In the genomic region with DNA sequence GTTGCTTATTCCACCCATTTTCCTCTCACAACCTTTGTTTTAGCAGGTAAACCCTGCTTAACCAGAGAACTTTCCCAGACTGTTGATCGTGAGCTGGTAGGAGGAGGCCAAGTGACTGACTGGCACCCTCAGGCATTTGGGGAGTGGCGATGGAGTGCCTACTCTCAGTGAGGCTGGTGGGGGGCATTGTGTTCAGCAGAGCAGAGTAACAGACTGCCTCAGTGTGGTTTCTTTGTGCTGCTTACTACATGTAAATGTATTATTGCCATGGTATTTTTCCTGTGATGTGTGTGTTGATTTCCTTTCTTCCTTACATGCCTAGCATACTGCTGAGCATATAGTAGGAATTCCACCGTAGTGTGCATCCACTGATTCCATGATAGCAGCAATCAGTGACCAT, we compare ENCODE assay signal across 8 cellular contexts. TPM values are rescaled to one million over a fixed set of nuclear protein-coding genes. Genes with fewer than 3 reads are reported as not detected.
A peak's percentile ranks its signal among the peaks of the same experiment; 100 is the strongest.
DNase-seq lines count a peak whose midpoint lies in the region; ATAC-seq, FAIRE-seq and TF ChIP-seq lines count a peak whose summit lies in the region.

No MANE protein-coding gene starts in this region.

- no peak overlapping the region for H2AFZ ChIP-seq in astrocyte (ENCODE audit: low read depth, low read length)

- H3K79me2 ChIP-seq in astrocyte (ENCODE audit: insufficient read depth, low read length) = peaks cover 72% of the 10 kb centered on the region

- H3K4me1 Mint-ChIP-seq in astrocyte (ENCODE audit: low read depth, unreplicated experiment) = peaks cover 38% of the 10 kb centered on the region

- ATAC-seq in HG03039 (IDR thresholded peaks at IDR 0.05; ENCODE audit: unreplicated experiment) = no peak

- peak overlapping the region; percentile 94 for H3K4me2 ChIP-seq in astrocyte (ENCODE audit: low read length)

- H3K9ac ChIP-seq in astrocyte (ENCODE audit: low read length) = peak overlapping the region; percentile 98

- POLR2A ChIA-PET in AG04450 (lab: Yijun Ruan, JAX) = interaction anchor here (0.5 to 1.0 kb wide), 2 partner anchors 38 to 41 kb away, joined by 4 to 11 read pairs; no protein-coding TSS in a partner anchor

- H3K9me3 ChIP-seq in AG04450 (ENCODE audit: control insufficient read depth, insufficient read depth, low read length) (no peaks in the 10 kb centered on the region; the same call in 1 of the 2 replicates), astrocyte (ENCODE audit: insufficient read depth, low read depth, low read length) (no peaks in the 10 kb centered on the region), tibial artery (no peaks in the 10 kb centered on the region)

- H3K4me3 ChIP-seq in AG04450 (ENCODE audit: low read depth, low read length) (peak overlapping the region; percentile 91), HL-60 (replicated peaks; ENCODE audit: insufficient read depth, low read length) (peak overlapping the region; percentile 77; the same call in 1 of the 2 replicates), astrocyte (ENCODE audit: insufficient read depth, low read depth, low read length) (peak overlapping the region; percentile 84), tibial artery (peak overlapping the region; percentile 77 to 95)

- H3K36me3 Mint-ChIP-seq in astrocyte (ENCODE audit: low read depth, unreplicated experiment) = peaks cover 9% of the 10 kb centered on the region

- no peaks in the 10 kb centered on the region for H3K27me3 ChIP-seq in AG04450 (ENCODE audit: control insufficient read depth, insufficient read depth, low read length)
- H3K27me3 ChIP-seq in HL-60 (ENCODE audit: insufficient read depth, poor library complexity, severe bottlenecking) = no peaks in the 10 kb centered on the region
- H3K27me3 ChIP-seq in astrocyte (ENCODE audit: insufficient read depth, low read length) = no peaks in the 10 kb centered on the region
- H3K27me3 ChIP-seq in tibial artery = no peaks in the 10 kb centered on the region

- H3K4me1 ChIP-seq in astrocyte (ENCODE audit: insufficient read depth, low read length) (peaks cover 34% of the 10 kb centered on the region), tibial artery (peaks cover 0 to 65% (median 41%) of the 10 kb centered on the region in 4 donors)

- DNase-seq in AG04450 (ENCODE audit: low read depth, low spot score) (no peak), HL-60 (ENCODE audit: low read depth in 1 of 2, low spot score in 1 of 2) (no peak), astrocyte (ENCODE audit: low read depth) (peak; percentile 54), kidney tubule cell (ENCODE audit: low spot score) (peak; percentile 90), tibial artery (no peak), UCSD-AML1 (lab: John Stamatoyannopoulos, UW; ENCODE audit: unreplicated experiment) (no peak), AG08395 (ENCODE audit: low spot score) (no peak)

- TF ChIP-seq CTCF in AG04450 (IDR thresholded peaks at IDR 0.05; ENCODE audit: low read depth, low read length) (no peak), HL-60 (IDR thresholded peaks at IDR 0.05; ENCODE audit: insufficient read depth, low read length) (no peak), astrocyte (IDR thresholded peaks at IDR 0.05; ENCODE audit: insufficient read depth, low read depth, low read length) (no peak), tibial artery (IDR thresholded peaks at IDR 0.05) (no peak)

- H4K20me1 ChIP-seq in astrocyte (ENCODE audit: insufficient read depth, low read length) = peaks cover 71% of the 10 kb centered on the region

- H3K9me3 Mint-ChIP-seq in astrocyte (ENCODE audit: unreplicated experiment) = no peaks in the 10 kb centered on the region

- no peaks in the 10 kb centered on the region for H3K36me3 ChIP-seq in astrocyte (ENCODE audit: insufficient read depth, low read length)
- peaks cover 0 to 9% (median 0%) of the 10 kb centered on the region in 3 donors for H3K36me3 ChIP-seq in tibial artery

- peak overlapping the region; percentile 91 for H3K4me3 Mint-ChIP-seq in astrocyte (ENCODE audit: unreplicated experiment)

- CTCF ChIA-PET in AG04450 (lab: Charles Lee) = interaction anchor here (0.7 to 1.8 kb wide), 3 partner anchors 37 to 104 kb away, joined by 3 to 10 read pairs (median 4); no protein-coding TSS in a partner anchor

- no peaks in the 10 kb centered on the region for H3K27me3 Mint-ChIP-seq in astrocyte (ENCODE audit: low read depth, unreplicated experiment)

- no peak for FAIRE-seq in astrocyte (lab: Jason Lieb, UNC)

- no peak overlapping the region for H3K27ac ChIP-seq in AG04450 (ENCODE audit: low read depth, low read length)
- H3K27ac ChIP-seq in HL-60 (replicated peaks) = no peak overlapping the region
- H3K27ac ChIP-seq in astrocyte (ENCODE audit: low read depth, low read length) = no peak overlapping the region
- peak overlapping the region; percentile 77 to 90 for H3K27ac ChIP-seq in tibial artery

- intact Hi-C loops in tibial artery (cut with DNase I; ENCODE audit: low total_unique reads) = no loop called here

- H3K27ac Mint-ChIP-seq in astrocyte (ENCODE audit: unreplicated experiment) = no peak overlapping the region

RNA-seq across cellular contexts. Expression of gene MARK2, which starts 2.6 kb away (rescaled TPM):
- 14.5 and 16.5 TPM in 2 replicates for polyA plus RNA-seq in AG04450 (2011; rRNA removed)
- polyA minus RNA-seq in AG04450 (2011; rRNA and poly(A)+ RNA removed) = 16.7 and 17.9 TPM in 2 replicates
- total RNA-seq in astrocyte = 37.2 and 38.1 TPM in 2 replicates

RNA-seq across cellular contexts. Expression of gene SPINDOC, which starts 28.3 kb away (rescaled TPM):
- polyA plus RNA-seq in AG04450 (2011; rRNA removed) = 15.8 and 20.9 TPM in 2 replicates
- 9.1 and 11.2 TPM in 2 replicates for polyA minus RNA-seq in AG04450 (2011; rRNA and poly(A)+ RNA removed)
- total RNA-seq in astrocyte = 43.7 and 48.3 TPM in 2 replicates

Comparison
In these comparisons a context has a peak if more than half of its experiments do, and no peak if none do; other contexts are left out.
1. DNase-seq: peak in astrocyte (single experiment) and kidney tubule cell (single experiment); none in AG04450 (single experiment), HL-60 (0 of 2), tibial artery (0 of 2), UCSD-AML1 (single experiment) and AG08395 (single experiment).
2. H3K27ac ChIP-seq: peak in tibial artery (2 of 2); none in AG04450 (single experiment), HL-60 (single experiment) and astrocyte (single experiment).
3. Peak in every context shown above with its lines, with median percentiles within 50 percentile points of each other: H3K4me3 ChIP-seq.